In the genomic region with DNA sequence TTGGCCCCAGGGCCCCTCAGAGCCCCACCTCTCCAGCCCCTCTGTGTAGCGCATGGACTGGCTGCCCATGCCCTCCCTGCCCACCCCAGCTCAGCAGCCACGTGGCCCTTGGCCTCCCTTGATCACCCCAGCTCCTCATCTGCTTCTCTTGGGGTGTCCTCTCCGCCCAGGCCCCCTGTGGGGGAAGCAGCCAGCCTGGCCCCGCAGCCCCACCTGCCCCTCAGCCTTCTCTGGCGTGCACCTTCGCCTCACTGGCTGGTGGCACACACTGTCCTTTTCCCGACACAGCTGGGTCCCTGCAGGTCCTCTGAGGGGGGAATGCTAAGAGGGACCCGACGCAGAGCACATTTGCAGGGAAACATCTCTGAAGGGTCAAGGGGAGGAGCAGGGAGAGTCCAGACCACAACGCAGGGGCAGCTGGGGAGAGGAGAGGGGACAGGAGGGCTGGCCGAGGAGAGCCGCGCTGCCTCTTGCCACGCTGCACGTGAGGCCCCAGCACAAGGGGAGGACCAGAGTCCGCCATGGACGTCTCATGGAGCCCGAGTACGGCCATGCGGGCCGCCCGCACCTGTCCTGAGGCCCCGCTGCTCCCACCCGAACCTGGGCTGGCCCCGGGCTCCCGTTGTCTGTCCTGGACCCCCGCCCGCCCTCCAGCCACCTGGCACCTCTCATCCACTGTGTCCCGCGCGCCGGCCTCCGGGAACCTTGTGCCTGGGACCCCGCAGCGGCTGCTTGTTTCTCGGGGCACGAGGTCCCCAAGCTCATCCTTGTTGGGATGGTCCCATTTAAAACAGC, we compare ENCODE assay signal across 2 cellular contexts.
TF ChIP-seq lines count a peak whose summit lies in the region.

No MANE protein-coding gene starts in this region.

TF ChIP-seq in GM23338, 12 proteins besides CTCF, POLR2A, EP300 and RAD21:
- TF ChIP-seq ZNF331 (CRISPR knock-in tag; IDR thresholded peaks at IDR 0.05; ENCODE audit: low read depth) (no peak), ZNF114 (CRISPR knock-in tag; IDR thresholded peaks at IDR 0.05) (no peak), STAT1 (IDR thresholded peaks at IDR 0.05; ENCODE audit: unreplicated experiment) (no peak)
- TF ChIP-seq, protein P1, sequence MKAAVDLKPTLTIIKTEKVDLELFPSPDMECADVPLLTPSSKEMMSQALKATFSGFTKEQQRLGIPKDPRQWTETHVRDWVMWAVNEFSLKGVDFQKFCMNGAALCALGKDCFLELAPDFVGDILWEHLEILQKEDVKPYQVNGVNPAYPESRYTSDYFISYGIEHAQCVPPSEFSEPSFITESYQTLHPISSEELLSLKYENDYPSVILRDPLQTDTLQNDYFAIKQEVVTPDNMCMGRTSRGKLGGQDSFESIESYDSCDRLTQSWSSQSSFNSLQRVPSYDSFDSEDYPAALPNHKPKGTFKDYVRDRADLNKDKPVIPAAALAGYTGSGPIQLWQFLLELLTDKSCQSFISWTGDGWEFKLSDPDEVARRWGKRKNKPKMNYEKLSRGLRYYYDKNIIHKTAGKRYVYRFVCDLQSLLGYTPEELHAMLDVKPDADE (IDR thresholded peaks at IDR 0.05), result no peak
TF ChIP-seq in GM23338: peak in this region for 0.

TF ChIP-seq in WTC11, 78 proteins besides CTCF, POLR2A, EP300 and RAD21:
- TF ChIP-seq TEAD1 (CRISPR knock-in tag; IDR thresholded peaks at IDR 0.05) (no peak), ZNF317 (CRISPR knock-in tag; IDR thresholded peaks at IDR 0.05; ENCODE audit: borderline replicate concordance, low read depth) (no peak), GTF2I (CRISPR knock-in tag; conservative IDR thresholded peaks at IDR 0.05) (no peak), OVOL2 (CRISPR knock-in tag; IDR thresholded peaks at IDR 0.05; ENCODE audit: borderline replicate concordance) (no peak), SMAD4 (CRISPR knock-in tag; IDR thresholded peaks at IDR 0.05) (no peak), ZNF219 (CRISPR knock-in tag; IDR thresholded peaks at IDR 0.05; ENCODE audit: borderline replicate concordance) (no peak), JAZF1 (CRISPR knock-in tag; IDR thresholded peaks at IDR 0.05) (no peak), ZBTB21 (CRISPR knock-in tag; IDR thresholded peaks at IDR 0.05; ENCODE audit: borderline replicate concordance) (no peak), NR1H2 (CRISPR knock-in tag; IDR thresholded peaks at IDR 0.05) (no peak)
